In the genomic region with DNA sequence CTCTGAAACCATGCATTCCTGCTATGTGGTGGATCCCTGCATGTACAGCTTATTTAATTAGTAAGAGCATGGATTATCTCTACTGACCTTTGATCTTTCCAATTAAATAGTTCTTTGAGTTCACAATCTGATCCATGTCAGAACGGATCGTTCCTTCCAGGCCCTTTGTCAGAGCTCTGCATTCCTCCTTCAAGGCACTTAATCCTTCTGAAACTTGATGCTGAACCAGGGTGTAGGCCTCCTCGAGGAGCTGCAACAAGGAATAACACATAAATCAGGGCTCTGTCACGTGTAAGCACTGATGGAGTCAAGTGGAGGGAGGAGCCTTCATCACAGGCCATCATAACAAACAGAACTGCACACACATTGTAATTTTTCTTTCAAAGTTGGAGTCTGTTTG, we compare ENCODE assay signal across 16 cellular contexts.
DNase-seq lines count a peak whose midpoint lies in the region; ATAC-seq and TF ChIP-seq lines count a peak whose summit lies in the region.
"Had no signal": no experiment of that assay in that cellular context is flagged by ENCODE, and none has a peak within 500 bp of the region (broad histone marks: within the 10 kb centered on the region; RNA-seq: fewer than 3 reads in every experiment).

No MANE protein-coding gene starts in this region.

- H3K27me3 ChIP-seq in gastrocnemius medialis: no peaks in the 10 kb centered on the region

- TF ChIP-seq POLR2A in gastrocnemius medialis (IDR thresholded peaks at IDR 0.05): no peak

- no peaks in the 10 kb centered on the region for H3K9me3 ChIP-seq in gastrocnemius medialis

- H3K27ac ChIP-seq in gastrocnemius medialis: peak overlapping the region; percentile 73 to 82 (median 81)

- H3K36me3 ChIP-seq in gastrocnemius medialis: no peaks in the 10 kb centered on the region

- H3K4me3 ChIP-seq in fibroblast of villous mesenchyme (ENCODE audit: low read depth, low read length) (no peak overlapping the region), gastrocnemius medialis (no peak overlapping the region)

- peaks cover 61 to 69% of the 10 kb centered on the region in 2 donors for H3K4me1 ChIP-seq in gastrocnemius medialis

- DNase-seq in HEK293T (ENCODE audit: extremely low spot score) (peak; percentile 57), NCI-H524 (lab: John Stamatoyannopoulos, UW) (peak; percentile 61 to 85), fibroblast of villous mesenchyme (ENCODE audit: low read depth) (peak; percentile 71), gastrocnemius medialis (peak; percentile 66 to 71), retina (no peak), COR-L47 (lab: John Stamatoyannopoulos, UW) (no peak)
- DNase-seq: activated B cell treated with CpG ODN at 0.5 μM for 24 hours; activated CD8-positive, alpha-beta memory T cell treated with anti-CD3 and anti-CD28 coated beads for 24 hours; DMS 273 treated with DMSO at 0.1 percent for 48 hours; natural killer cell; NK-92 treated with Interleukin-12 subunit alpha and Interleukin-12 subunit beta, amount 100 ng/mL, for 24 hours; stimulated activated CD4-positive, alpha-beta T cell treated with anti-CD3 and anti-CD28 coated beads, Interleukin-2, amount 100 ng/mL, for 24 hours; substantia nigra; T-cell had no signal

- intact Hi-C loops in gastrocnemius medialis (cut with DNase I; ENCODE audit: low total_unique reads): no loop called here

- CTCF ChIA-PET in HEK293T (lab: Yijun Ruan, JAX): no interaction called here

- TF ChIP-seq CTCF in fibroblast of villous mesenchyme (IDR thresholded peaks at IDR 0.05; ENCODE audit: insufficient read depth, low read depth, low read length) (no peak), gastrocnemius medialis (IDR thresholded peaks at IDR 0.05 in 4 of 5, conservative IDR thresholded peaks at IDR 0.05 in 1 of 5) (no peak)

- peak; percentile 87 to 88 for ATAC-seq in gastrocnemius medialis
- ATAC-seq in GM18498 (IDR thresholded peaks at IDR 0.05; ENCODE audit: unreplicated experiment): no peak
- no peak for ATAC-seq in GM19023 (IDR thresholded peaks at IDR 0.05; ENCODE audit: unreplicated experiment)
- ATAC-seq: natural killer cell, T-cell had no signal

- in situ Hi-C loops in gastrocnemius medialis (cut with MboI; ENCODE audit: low sequenced_read_pairs in 4 of 4): no loop called here

- POLR2A ChIA-PET in HEK293T (lab: Yijun Ruan, JAX): no interaction called here

TF ChIP-seq in HEK293T, 16 proteins besides CTCF, POLR2A, EP300 and RAD21:
- TF ChIP-seq CTBP1 (IDR thresholded peaks at IDR 0.05; ENCODE audit: borderline replicate concordance): peak; percentile 56; the same call in 1 of the 2 replicates
- no peak for TF ChIP-seq LEF1 (IDR thresholded peaks at IDR 0.05; ENCODE audit: borderline replicate concordance)
- TF ChIP-seq SP1 (IDR thresholded peaks at IDR 0.05): no peak
- peak; percentile 41; the same call in 1 of the 2 replicates for TF ChIP-seq L3MBTL2 (conservative IDR thresholded peaks at IDR 0.05)
- TF ChIP-seq FOXA1 (IDR thresholded peaks at IDR 0.05): no peak
- TF ChIP-seq, protein P1, sequence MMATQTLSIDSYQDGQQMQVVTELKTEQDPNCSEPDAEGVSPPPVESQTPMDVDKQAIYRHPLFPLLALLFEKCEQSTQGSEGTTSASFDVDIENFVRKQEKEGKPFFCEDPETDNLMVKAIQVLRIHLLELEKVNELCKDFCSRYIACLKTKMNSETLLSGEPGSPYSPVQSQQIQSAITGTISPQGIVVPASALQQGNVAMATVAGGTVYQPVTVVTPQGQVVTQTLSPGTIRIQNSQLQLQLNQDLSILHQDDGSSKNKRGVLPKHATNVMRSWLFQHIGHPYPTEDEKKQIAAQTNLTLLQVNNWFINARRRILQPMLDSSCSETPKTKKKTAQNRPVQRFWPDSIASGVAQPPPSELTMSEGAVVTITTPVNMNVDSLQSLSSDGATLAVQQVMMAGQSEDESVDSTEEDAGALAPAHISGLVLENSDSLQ (IDR thresholded peaks at IDR 0.05): peak; percentile 97

Comparison
In these comparisons a context has a peak if more than half of its experiments do, and no peak if none do; other contexts are left out.
1. DNase-seq: peak in HEK293T (single experiment), NCI-H524 (2 of 2), fibroblast of villous mesenchyme (single experiment) and gastrocnemius medialis (2 of 2); none in retina (single experiment) and COR-L47 (single experiment).
2. ATAC-seq: peak in gastrocnemius medialis (2 of 2); none in GM18498 (single experiment) and GM19023 (single experiment).